8 cellular contexts compared by ENCODE assay signal in genomic region chr10:49187950-49188761, GRCh38. TPM values are rescaled to one million over a fixed set of nuclear protein-coding genes. Genes with fewer than 3 reads are reported as not detected.
DNase-seq lines count a peak whose midpoint lies in the region; ATAC-seq lines count a peak whose summit lies in the region.

Gene TMEM273 (minus strand): TSS chr10:49188391. CDS start chr10:49188336, 55 bp downstream.

- no peaks in the 10 kb centered on the region for H3K9me3 Mint-ChIP-seq in activated CD4-positive, alpha-beta T cell treated with anti-CD3 and anti-CD28 coated beads, Interleukin-2, amount 10 ng/mL, durations not matched to agents 24 days and 14 days
- no peaks in the 10 kb centered on the region for H3K9me3 Mint-ChIP-seq in effector memory CD8-positive, alpha-beta T cell

- H3K4me1 ChIP-seq in SJCRH30 = no peaks in the 10 kb centered on the region

- H3K27me3 ChIP-seq in SJCRH30 = no peaks in the 10 kb centered on the region

- H3K9me3 ChIP-seq in SJCRH30 (replicated peaks) = no peaks in the 10 kb centered on the region

- peak within 1 kb of the TSS; percentile 21 for H3K4me3 ChIP-seq in SJCRH30

- H3K27ac Mint-ChIP-seq in activated CD4-positive, alpha-beta T cell treated with anti-CD3 and anti-CD28 coated beads, Interleukin-2, amount 10 ng/mL, durations not matched to agents 24 days and 14 days = peak within 1 kb of the TSS; percentile 77
- H3K27ac Mint-ChIP-seq in effector memory CD8-positive, alpha-beta T cell = peak within 1 kb of the TSS; percentile 88 to 95

- peaks cover 9% of the 10 kb centered on the region for H3K36me3 Mint-ChIP-seq in activated CD4-positive, alpha-beta T cell treated with anti-CD3 and anti-CD28 coated beads, Interleukin-2, amount 10 ng/mL, durations not matched to agents 24 days and 14 days (ENCODE audit: low read depth)
- no peaks in the 10 kb centered on the region for H3K36me3 Mint-ChIP-seq in effector memory CD8-positive, alpha-beta T cell (ENCODE audit: insufficient read depth)

- H3K4me3 Mint-ChIP-seq in activated CD4-positive, alpha-beta T cell treated with anti-CD3 and anti-CD28 coated beads, Interleukin-2, amount 10 ng/mL, durations not matched to agents 24 days and 14 days = peak within 1 kb of the TSS; percentile 83
- peak within 1 kb of the TSS; percentile 78 to 89 for H3K4me3 Mint-ChIP-seq in effector memory CD8-positive, alpha-beta T cell

- no peaks in the 10 kb centered on the region for H3K36me3 ChIP-seq in SJCRH30

- ATAC-seq in HG02981 (IDR thresholded peaks at IDR 0.05; ENCODE audit: unreplicated experiment) = peak; percentile 74
- peak; percentile 67 for ATAC-seq in effector memory CD8-positive, alpha-beta T cell (replicated peaks)

- peak; percentile 77 for DNase-seq in activated CD4-positive, alpha-beta T cell treated with anti-CD3 and anti-CD28 coated beads, Interleukin-2, amount 10 ng/mL, durations not matched to agents 24 days and 14 days
- DNase-seq in activated CD4-positive, alpha-beta T cell treated with anti-CD3 and anti-CD28 coated beads for 1 hour = no peak
- DNase-seq in SJCRH30 (peak; percentile 16 to 30), occipital lobe (lab: John Stamatoyannopoulos, UW) (peak; percentile 66), cerebellar nuclear complex (lab: John Stamatoyannopoulos, UW) (no peak), NCI-H2171 treated with DMSO at 0.1 percent for 48 hours (lab: John Stamatoyannopoulos, UW) (no peak)
- peak in 2 of 3 experiments; percentile 21 to 25 for DNase-seq in effector memory CD8-positive, alpha-beta T cell

- peaks cover 6% of the 10 kb centered on the region for H3K27me3 Mint-ChIP-seq in activated CD4-positive, alpha-beta T cell treated with anti-CD3 and anti-CD28 coated beads, Interleukin-2, amount 10 ng/mL, durations not matched to agents 24 days and 14 days
- no peaks in the 10 kb centered on the region for H3K27me3 Mint-ChIP-seq in effector memory CD8-positive, alpha-beta T cell

- intact Hi-C loops in activated CD4-positive, alpha-beta T cell treated with anti-CD3 and anti-CD28 coated beads, Interleukin-2, amount 10 ng/mL, durations not matched to agents 24 days and 14 days (cut with micrococcal nuclease) = loop anchor here (10.0 kb wide), 1 partner anchor 1347 kb away; no protein-coding TSS in a partner anchor

- H3K4me1 Mint-ChIP-seq in activated CD4-positive, alpha-beta T cell treated with anti-CD3 and anti-CD28 coated beads, Interleukin-2, amount 10 ng/mL, durations not matched to agents 24 days and 14 days = peaks cover 50% of the 10 kb centered on the region
- H3K4me1 Mint-ChIP-seq in effector memory CD8-positive, alpha-beta T cell (ENCODE audit: low read depth in 2 of 2) = peaks cover 49 to 72% of the 10 kb centered on the region in 2 donors

- H3K27ac ChIP-seq in SJCRH30 = no peak within 1 kb of the TSS

RNA-seq across cellular contexts. Expression of gene TMEM273, which starts in this region (rescaled TPM):
- total RNA-seq in activated CD4-positive, alpha-beta T cell treated with anti-CD3 and anti-CD28 coated beads, Interleukin-2, amount 10 ng/mL, durations not matched to agents 24 days and 14 days = 34.3 and 36.4 TPM in 2 replicates
- total RNA-seq in SJCRH30 (2014; rRNA removed; shearing (Covaris generic)) = 2.1 and 2.5 TPM in 2 replicates
- 1.7 TPM for total RNA-seq in occipital lobe

Comparison
In these comparisons a context has a peak if more than half of its experiments do, and no peak if none do; other contexts are left out.
1. DNase-seq: peak in activated CD4-positive, alpha-beta T cell treated with anti-CD3 and anti-CD28 coated beads, Interleukin-2, amount 10 ng/mL, durations not matched to agents 24 days and 14 days (single experiment), SJCRH30 (2 of 2), effector memory CD8-positive, alpha-beta T cell (2 of 3) and occipital lobe (single experiment); none in activated CD4-positive, alpha-beta T cell treated with anti-CD3 and anti-CD28 coated beads for 1 hour (single experiment), cerebellar nuclear complex (0 of 2) and NCI-H2171 treated with DMSO at 0.1 percent for 48 hours (single experiment).